8 cellular contexts compared by ENCODE assay signal in the genomic region with DNA sequence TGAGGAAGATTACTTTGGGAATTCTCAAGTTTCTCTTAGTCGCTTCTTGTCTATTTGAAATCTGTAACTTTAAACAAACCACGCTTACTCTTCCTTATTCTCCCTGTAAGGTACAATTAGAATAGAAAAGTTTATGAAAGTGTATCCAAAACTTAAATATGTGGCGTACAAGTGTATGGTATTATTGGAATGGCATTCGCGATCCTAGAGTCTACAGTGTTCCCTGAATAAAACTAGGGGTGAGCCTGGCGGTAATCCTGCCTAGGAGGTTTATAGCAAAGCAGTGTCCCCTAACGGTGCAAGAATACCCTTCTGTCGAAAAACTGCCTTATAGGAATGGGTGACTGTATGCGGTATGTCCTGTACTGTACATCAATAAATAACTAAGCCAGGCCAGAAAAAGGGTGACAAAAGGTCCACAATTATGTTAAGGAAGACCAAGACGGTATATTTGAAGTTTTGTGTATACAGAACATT. TPM values are rescaled to one million over a fixed set of nuclear protein-coding genes. Genes with fewer than 3 reads are reported as not detected.
A peak's percentile ranks its signal among the peaks of the same experiment; 100 is the strongest.
DNase-seq lines count a peak whose midpoint lies in the region; ATAC-seq and TF ChIP-seq lines count a peak whose summit lies in the region.

No MANE protein-coding gene starts in this region.

- peak; percentile 29 for DNase-seq in DMS 273 (lab: John Stamatoyannopoulos, UW; ENCODE audit: unreplicated experiment)
- DNase-seq in DMS 273 treated with DMSO at 0.1 percent for 48 hours (lab: John Stamatoyannopoulos, UW), result no peak
- peak; percentile 7 to 39 for DNase-seq in SJCRH30
- DNase-seq in fibroblast of mammary gland (ENCODE audit: low read depth), result peak; percentile 24
- no peak for DNase-seq in skeletal muscle cell (ENCODE audit: low read depth)
- no peak for DNase-seq in NCI-H524 (lab: John Stamatoyannopoulos, UW)

- no peaks in the 10 kb centered on the region for H3K36me3 ChIP-seq in SJCRH30

- 0 out of 2 replicates have a peak, but pooled peaks cover 2% of the 10 kb centered on the region for H3K4me1 ChIP-seq in SJCRH30

- ATAC-seq in GM18858 (IDR thresholded peaks at IDR 0.05; ENCODE audit: unreplicated experiment) (no peak), HG02852 (IDR thresholded peaks at IDR 0.05; ENCODE audit: unreplicated experiment) (no peak)

- no peak overlapping the region; the same call in 1 of the 2 replicates for H3K27ac ChIP-seq in SJCRH30

- TF ChIP-seq CTCF in fibroblast of mammary gland (conservative IDR thresholded peaks at IDR 0.05; ENCODE audit: control insufficient read depth, insufficient read depth, low read depth, low read length), result no peak

- H3K27me3 ChIP-seq in SJCRH30, result no peaks in the 10 kb centered on the region

- H3K4me3 ChIP-seq in SJCRH30 (peak overlapping the region; percentile 96), fibroblast of mammary gland (ENCODE audit: control insufficient read depth, low read depth, low read length) (peak overlapping the region; percentile 94), skeletal muscle cell (ENCODE audit: low read depth, low read length) (peak overlapping the region; percentile 79)

- H3K9me3 ChIP-seq in SJCRH30 (replicated peaks), result no peaks in the 10 kb centered on the region

RNA-seq across cellular contexts. Expression of a gene that starts 1.2 kb away (rescaled TPM):
- 63.2 and 73.8 TPM in 2 replicates for total RNA-seq in SJCRH30 (2014; rRNA removed; shearing (Covaris generic))

RNA-seq across cellular contexts. Expression of a gene that starts 19.4 kb away (rescaled TPM):
- total RNA-seq in SJCRH30 (2014; rRNA removed; shearing (Covaris generic)), result 1.2 and 1.3 TPM in 2 replicates

Comparison
In these comparisons a context has a peak if more than half of its experiments do, and no peak if none do; other contexts are left out.
1. DNase-seq: peak in DMS 273 (single experiment), SJCRH30 (2 of 2) and fibroblast of mammary gland (single experiment); none in DMS 273 treated with DMSO at 0.1 percent for 48 hours (single experiment), skeletal muscle cell (single experiment) and NCI-H524 (0 of 2).
2. Peak in every context shown above with its lines, with median percentiles within 50 percentile points of each other: H3K4me3 ChIP-seq.